ENCODE assay signal across 1 cellular context in genomic region chr2:83112863-83113262, GRCh38.
TF ChIP-seq lines count a peak whose summit lies in the region.

No MANE protein-coding gene starts in this region.

TF ChIP-seq in IMR-90, 13 proteins besides CTCF, POLR2A, EP300 and RAD21 (continued from another document):
- TF ChIP-seq, protein P1, sequence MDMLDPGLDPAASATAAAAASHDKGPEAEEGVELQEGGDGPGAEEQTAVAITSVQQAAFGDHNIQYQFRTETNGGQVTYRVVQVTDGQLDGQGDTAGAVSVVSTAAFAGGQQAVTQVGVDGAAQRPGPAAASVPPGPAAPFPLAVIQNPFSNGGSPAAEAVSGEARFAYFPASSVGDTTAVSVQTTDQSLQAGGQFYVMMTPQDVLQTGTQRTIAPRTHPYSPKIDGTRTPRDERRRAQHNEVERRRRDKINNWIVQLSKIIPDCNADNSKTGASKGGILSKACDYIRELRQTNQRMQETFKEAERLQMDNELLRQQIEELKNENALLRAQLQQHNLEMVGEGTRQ (IDR thresholded peaks at IDR 0.05; ENCODE audit: low read depth, low read length), result no peak
- no peak for TF ChIP-seq SMC3 (IDR thresholded peaks at IDR 0.05; ENCODE audit: low read depth, low read length)
- TF ChIP-seq ELK1 (IDR thresholded peaks at IDR 0.05; ENCODE audit: borderline replicate concordance, low read depth, low read length), result no peak
- TF ChIP-seq RCOR1 (IDR thresholded peaks at IDR 0.05; ENCODE audit: insufficient replicate concordance, low read length), result no peak
- TF ChIP-seq CHD1 (IDR thresholded peaks at IDR 0.05; ENCODE audit: low read depth, low read length), result no peak
